27 cellular contexts compared by ENCODE assay signal in the genomic region with DNA sequence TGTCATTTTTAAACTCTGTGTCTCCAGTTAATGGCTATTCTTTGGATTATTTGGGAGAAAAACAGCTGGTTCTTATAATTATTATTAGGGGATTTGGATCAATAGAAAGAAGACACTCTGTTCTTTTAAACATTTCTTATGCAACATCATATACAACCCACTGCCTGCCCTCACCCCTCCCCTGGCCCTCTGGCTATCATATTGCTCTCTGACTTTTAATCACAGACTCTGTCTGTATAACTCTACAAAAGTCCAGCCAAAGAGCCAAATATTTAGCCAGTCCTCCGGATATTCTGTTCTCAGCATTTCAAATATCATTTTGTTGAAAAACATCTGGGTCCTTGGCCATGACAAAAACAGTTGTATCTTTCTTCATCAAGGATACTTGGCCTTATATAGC.
"Had no signal": no experiment of that assay in that cellular context is flagged by ENCODE, and none has a peak within 500 bp of the region (broad histone marks: within the 10 kb centered on the region; RNA-seq: fewer than 3 reads in every experiment).

No MANE protein-coding gene starts in this region.

- H3K4me3 ChIP-seq: coronary artery, dorsolateral prefrontal cortex, gastrocnemius medialis had no signal

- H3K4me1 ChIP-seq: gastrocnemius medialis had no signal

- H3K27ac ChIP-seq: brain microvascular endothelial cell, coronary artery, dorsolateral prefrontal cortex, gastrocnemius medialis, WERI-Rb-1 had no signal

- DNase-seq: activated B cell treated with CpG ODN at 0.5 μM for 24 hours; activated CD4-positive, alpha-beta T cell treated with anti-CD3 and anti-CD28 coated beads for 48 hours; activated CD4-positive, alpha-beta T cell treated with anti-CD3 and anti-CD28 coated beads, Interleukin-2, amount 50 U/mL, for 1 hour; activated CD4-positive, alpha-beta T cell treated with anti-CD3 and anti-CD28 coated beads, Interleukin-2, amount 50 U/mL, for 48 hours; activated CD8-positive, alpha-beta memory T cell treated with anti-CD3 and anti-CD28 coated beads for 24 hours; activated CD8-positive, alpha-beta T cell treated with anti-CD3 and anti-CD28 coated beads for 36 hours; activated effector memory CD4-positive, alpha-beta T cell treated with Interleukin-2 at 50 U/mL for 16 hours; activated gamma-delta T cell treated with Interleukin-2 at 50 U/mL for 16 hours; activated naive CD4-positive, alpha-beta T cell treated with anti-CD3 and anti-CD28 coated beads, Interleukin-2, amount 50 U/mL, for 16 hours; activated naive CD4-positive, alpha-beta T cell treated with Interleukin-2 at 50 U/mL for 16 hours; activated T-cell treated with anti-CD3 and anti-CD28 coated beads, Interleukin-2, amount 50 U/mL, for 4 hours; amniotic stem cell; anterior cingulate cortex; brain microvascular endothelial cell; dorsolateral prefrontal cortex; effector memory CD4-positive, alpha-beta T cell; endodermal cell; foreskin fibroblast; gastrocnemius medialis; T-helper 1 cell; T-helper 17 cell; T1000; WERI-Rb-1 had no signal

- ATAC-seq: activated CD4-positive, CD25-positive, alpha-beta regulatory T cell treated with anti-CD3 and anti-CD28 coated beads, Interleukin-2, amount 50 U/mL, for 24 hours; activated CD8-positive, alpha-beta T cell treated with anti-CD3 and anti-CD28 coated beads for 36 hours; activated T-cell treated with anti-CD3 and anti-CD28 coated beads, Interleukin-2, amount 50 U/mL, for 4 hours; activated T-helper 17 cell treated with anti-CD3 and anti-CD28 coated beads, Interleukin-2, amount 50 U/mL, for 72 hours; esophagus mucosa; gastrocnemius medialis; T-helper 17 cell had no signal

- H3K9me3 ChIP-seq: gastrocnemius medialis had no signal

- H3K36me3 ChIP-seq: brain microvascular endothelial cell, gastrocnemius medialis, WERI-Rb-1 had no signal

- H3K27me3 ChIP-seq: brain microvascular endothelial cell had no signal
